19 cellular contexts compared by ENCODE assay signal in genomic region chr3:164470471-164470870, GRCh38.
DNase-seq lines count a peak whose midpoint lies in the region; ATAC-seq and TF ChIP-seq lines count a peak whose summit lies in the region.
"Had no signal": no experiment of that assay in that cellular context is flagged by ENCODE, and none has a peak within 500 bp of the region (broad histone marks: within the 10 kb centered on the region; RNA-seq: fewer than 3 reads in every experiment).

No MANE protein-coding gene starts in this region.

- no peak overlapping the region for H2AFZ ChIP-seq in mesenchymal stem cell (ENCODE audit: low read depth, low read length)
- H2AFZ ChIP-seq: GM23248 had no signal

- DNase-seq in EH (ENCODE audit: low read depth), result peak; percentile 18
- DNase-seq in HS-5 (ENCODE audit: low read depth), result peak; percentile 35
- DNase-seq in amniotic epithelial cell (ENCODE audit: low read depth), result peak; percentile 25
- DNase-seq in mesenchymal stem cell, result no peak
- DNase-seq in NCI-H1436 treated with DMSO at 0.1 percent for 48 hours (lab: John Stamatoyannopoulos, UW), result no peak
- DNase-seq in uterus, result no peak
- DNase-seq: CD8-positive, alpha-beta T cell; COR-L47; DMS153; DMS79 treated with DMSO at 0.1 percent for 48 hours; GF-D8; GM23248; HFFc6; IMR-90; KBM-7 had no signal

- H3K4me3 ChIP-seq in mesenchymal stem cell (ENCODE audit: insufficient read depth in 1 of 2, low read depth in 1 of 2, low read length in 2 of 2), result no peak overlapping the region
- no peak overlapping the region for H3K4me3 ChIP-seq in uterus
- H3K4me3 ChIP-seq: GM23248, HAP-1 had no signal

- no peak for TF ChIP-seq POLR2A in uterus (IDR thresholded peaks at IDR 0.05)

- no peak for TF ChIP-seq CTCF in uterus (IDR thresholded peaks at IDR 0.05)

- no peak overlapping the region for H3K23ac ChIP-seq in mesenchymal stem cell (ENCODE audit: low read length in 2 of 2)

- no peak overlapping the region for H3K4me2 ChIP-seq in mesenchymal stem cell (ENCODE audit: low read length, poor library complexity, severe bottlenecking)

- H3K36me3 ChIP-seq in mesenchymal stem cell (ENCODE audit: control insufficient read depth in 1 of 2, insufficient read depth in 2 of 2, low read depth in 1 of 2, low read length in 2 of 2) (no peaks in the 10 kb centered on the region), uterus (no peaks in the 10 kb centered on the region)
- H3K36me3 ChIP-seq: HAP-1 had no signal

- ATAC-seq in GM21526 (IDR thresholded peaks at IDR 0.05; ENCODE audit: low FRiP score, unreplicated experiment), result no peak
- ATAC-seq: CD8-positive, alpha-beta T cell had no signal

- peak overlapping the region; percentile 90 for H3K27ac ChIP-seq in mesenchymal stem cell (ENCODE audit: low read length, poor library complexity, severe bottlenecking)
- no peak overlapping the region for H3K27ac ChIP-seq in uterus
- H3K27ac ChIP-seq: 22Rv1, GM23248, HL-60 had no signal

- no peaks in the 10 kb centered on the region for H3K27me3 ChIP-seq in mesenchymal stem cell (ENCODE audit: control insufficient read depth in 1 of 2, insufficient read depth in 1 of 2, low read length in 2 of 2)
- no peaks in the 10 kb centered on the region for H3K27me3 ChIP-seq in uterus

- H3K79me1 ChIP-seq in mesenchymal stem cell (replicated peaks; ENCODE audit: low read length, poor library complexity, severe bottlenecking), result no peaks in the 10 kb centered on the region

- H3K4me1 ChIP-seq in mesenchymal stem cell (ENCODE audit: control insufficient read depth, insufficient read depth, low read depth, low read length) (no peaks in the 10 kb centered on the region), uterus (no peaks in the 10 kb centered on the region)
- H3K4me1 ChIP-seq: HAP-1 had no signal

- WGBS in mesenchymal stem cell, result 65% methylated on average over 2 of the region's 3 CpGs

- no peak overlapping the region for H3K14ac ChIP-seq in mesenchymal stem cell (ENCODE audit: low read length in 2 of 2)

- no peak overlapping the region for H2AK5ac ChIP-seq in mesenchymal stem cell (ENCODE audit: low read length, severe bottlenecking)

- H2BK120ac ChIP-seq in mesenchymal stem cell (ENCODE audit: low read depth, low read length), result no peak overlapping the region

- no peak overlapping the region for H4K8ac ChIP-seq in mesenchymal stem cell (ENCODE audit: low read length)

- no peak overlapping the region for H3K4ac ChIP-seq in mesenchymal stem cell (ENCODE audit: low read depth in 1 of 2, low read length in 2 of 2)

- intact Hi-C loops in uterus (cut with DNase I; ENCODE audit: low total_unique reads), result no loop called here

- peak overlapping the region; percentile 70 for H2BK5ac ChIP-seq in mesenchymal stem cell (ENCODE audit: low read depth, low read length, poor library complexity, severe bottlenecking)

- no peak overlapping the region for H2BK15ac ChIP-seq in mesenchymal stem cell (ENCODE audit: low read depth, poor library complexity, severe bottlenecking)

- H3K9me3 ChIP-seq in mesenchymal stem cell (ENCODE audit: control insufficient read depth, low read length) (peaks cover 10% of the 10 kb centered on the region), uterus (no peaks in the 10 kb centered on the region)
- H3K9me3 ChIP-seq: HAP-1 had no signal

- H4K91ac ChIP-seq in mesenchymal stem cell (ENCODE audit: low read length), result no peak overlapping the region

- H2BK12ac ChIP-seq in mesenchymal stem cell (ENCODE audit: low read length in 2 of 2), result no peak overlapping the region

- no peak overlapping the region for H3K18ac ChIP-seq in mesenchymal stem cell (ENCODE audit: low read depth in 1 of 2, low read length in 2 of 2)

- H3K9ac ChIP-seq in mesenchymal stem cell (ENCODE audit: low read length), result no peak overlapping the region
- H3K9ac ChIP-seq: GM23248 had no signal

Comparison
In these comparisons a context has a peak if more than half of its experiments do, and no peak if none do; other contexts are left out.
1. DNase-seq: peak in EH (single experiment), HS-5 (single experiment) and amniotic epithelial cell (single experiment); none in mesenchymal stem cell (single experiment), NCI-H1436 treated with DMSO at 0.1 percent for 48 hours (single experiment) and uterus (0 of 2).